ENCODE assay signal across 1 cellular context in genomic region chr14:89252887-89253532, GRCh38.
TF ChIP-seq lines count a peak whose summit lies in the region.

No MANE protein-coding gene starts in this region.

TF ChIP-seq in WTC11, 78 proteins besides CTCF, POLR2A, EP300 and RAD21 (continued from another document):
- TF ChIP-seq ZSCAN18 (CRISPR knock-in tag; IDR thresholded peaks at IDR 0.05) (no peak), ZNF396 (CRISPR knock-in tag; IDR thresholded peaks at IDR 0.05; ENCODE audit: borderline replicate concordance) (no peak), NFATC4 (CRISPR knock-in tag; IDR thresholded peaks at IDR 0.05) (no peak), ETV6 (CRISPR knock-in tag; IDR thresholded peaks at IDR 0.05) (no peak), IRF1 (CRISPR knock-in tag; IDR thresholded peaks at IDR 0.05) (no peak), STAT6 (CRISPR knock-in tag; conservative IDR thresholded peaks at IDR 0.05; ENCODE audit: low read depth) (no peak), HMGXB4 (CRISPR knock-in tag; IDR thresholded peaks at IDR 0.05) (no peak)
